ENCODE assay signal across 8 cellular contexts in genomic region chr3:50267280-50267913, GRCh38. TPM values are rescaled to one million over a fixed set of nuclear protein-coding genes. Genes with fewer than 3 reads are reported as not detected.
DNase-seq lines count a peak whose midpoint lies in the region; ATAC-seq, FAIRE-seq and TF ChIP-seq lines count a peak whose summit lies in the region.

No MANE protein-coding gene starts in this region.

- H3K36me3 Mint-ChIP-seq in activated T-cell treated with anti-CD3 and anti-CD28 coated beads, Interleukin-2, amount 50 U/mL, for 72 hours (ENCODE audit: insufficient read depth in 2 of 2), result no peaks in the 10 kb centered on the region
- H3K36me3 Mint-ChIP-seq in CD4-positive, alpha-beta T cell (ENCODE audit: low read depth), result no peaks in the 10 kb centered on the region

- intact Hi-C loops in HepG2 (cut with micrococcal nuclease; ENCODE audit: unreplicated experiment), result no loop called here
- intact Hi-C loops in stomach (cut with DNase I; ENCODE audit: low total_unique reads), result no loop called here
- intact Hi-C loops in CD4-positive, alpha-beta T cell (cut with DNase I, micrococcal nuclease), result no loop called here

- peak overlapping the region; percentile 94 for H3K9ac ChIP-seq in HepG2 (ENCODE audit: insufficient read depth, low read depth, low read length)

- TF ChIP-seq POLR2A in HepG2 (IDR thresholded peaks at IDR 0.05; ENCODE audit: insufficient read depth in 1 of 2, low read depth in 2 of 2, low read length in 2 of 2) (no peak), stomach (IDR thresholded peaks at IDR 0.05) (peak in 2 of 4 donors; percentile 44 to 61)

- no peaks in the 10 kb centered on the region for H3K9me3 Mint-ChIP-seq in activated T-cell treated with anti-CD3 and anti-CD28 coated beads, Interleukin-2, amount 50 U/mL, for 72 hours
- no peaks in the 10 kb centered on the region for H3K9me3 Mint-ChIP-seq in CD4-positive, alpha-beta T cell

- H3K27me3 Mint-ChIP-seq in activated T-cell treated with anti-CD3 and anti-CD28 coated beads, Interleukin-2, amount 50 U/mL, for 72 hours (ENCODE audit: low read depth), result peaks cover 24% of the 10 kb centered on the region
- peaks cover 15% of the 10 kb centered on the region for H3K27me3 Mint-ChIP-seq in CD4-positive, alpha-beta T cell

- H3K27ac ChIP-seq in caudate nucleus (ENCODE audit: low read depth, low read length), result peak overlapping the region; percentile 100
- H3K27ac ChIP-seq in HepG2 (ENCODE audit: extremely low read length, insufficient read depth, low read length), result peak overlapping the region; percentile 88
- peak overlapping the region; percentile 88 to 98 (median 95) for H3K27ac ChIP-seq in stomach
- no peak overlapping the region for H3K27ac ChIP-seq in CD4-positive, alpha-beta T cell (ENCODE audit: low read depth, low read length)

- H4K20me1 ChIP-seq in HepG2 (ENCODE audit: insufficient read depth, low read length), result no peaks in the 10 kb centered on the region

- DNase-seq in HEK293T (ENCODE audit: extremely low spot score) (peak; percentile 55), caudate nucleus (lab: John Stamatoyannopoulos, UW) (peak in 54 of 61 donors; percentile 18 to 77 (median 53)), HepG2 (ENCODE audit: low spot score) (no peak), stomach (peak; percentile 87), foreskin melanocyte (no peak)
- no peak for DNase-seq in activated T-cell treated with anti-CD3 and anti-CD28 coated beads, Interleukin-2, amount 50 U/mL, for 72 hours
- DNase-seq in CD4-positive, alpha-beta T cell, result no peak

- H3K36me3 ChIP-seq in HepG2 (replicated peaks in 1 of 2; ENCODE audit: control insufficient read depth in 1 of 2, insufficient read depth in 2 of 2, low read length in 2 of 2) (no peaks in the 10 kb centered on the region; a peak in 2 of 5 replicates), stomach (peaks cover 0 to 3% (median 0%) of the 10 kb centered on the region in 4 donors)

- no peaks in the 10 kb centered on the region; a peak in 1 of 5 replicates for H3K27me3 ChIP-seq in HepG2 (ENCODE audit: control insufficient read depth in 1 of 2, insufficient read depth in 2 of 2, low read length in 2 of 2)
- peaks cover 0 to 6% (median 0%) of the 10 kb centered on the region in 3 donors for H3K27me3 ChIP-seq in stomach
- no peaks in the 10 kb centered on the region for H3K27me3 ChIP-seq in CD4-positive, alpha-beta T cell (ENCODE audit: control insufficient read depth, insufficient read depth, low read length)

- in situ Hi-C loops in HepG2 (cut with HindIII; ENCODE audit: extremely low pct_ligation_motif_present, low pct_unique_long_range_greater_than_20kb), result no loop called here

- no peak overlapping the region for H3K27ac Mint-ChIP-seq in activated T-cell treated with anti-CD3 and anti-CD28 coated beads, Interleukin-2, amount 50 U/mL, for 72 hours
- H3K27ac Mint-ChIP-seq in CD4-positive, alpha-beta T cell, result no peak overlapping the region

- ATAC-seq in HepG2 (no peak), GM18858 (IDR thresholded peaks at IDR 0.05; ENCODE audit: unreplicated experiment) (no peak)
- no peak for ATAC-seq in activated T-cell treated with anti-CD3 and anti-CD28 coated beads, Interleukin-2, amount 50 U/mL, for 72 hours (replicated peaks in 1 of 2)
- ATAC-seq in CD4-positive, alpha-beta T cell (ENCODE audit: poor library complexity), result no peak

- no peak overlapping the region for H2AFZ ChIP-seq in HepG2 (ENCODE audit: low read length)

- peaks cover 8% of the 10 kb centered on the region for H3K4me1 Mint-ChIP-seq in activated T-cell treated with anti-CD3 and anti-CD28 coated beads, Interleukin-2, amount 50 U/mL, for 72 hours (ENCODE audit: low read depth)
- peaks cover 4% of the 10 kb centered on the region for H3K4me1 Mint-ChIP-seq in CD4-positive, alpha-beta T cell (ENCODE audit: low read depth)

- POLR2A ChIA-PET in HEK293T (lab: Yijun Ruan, JAX) (interaction anchor here (0.6 to 2.6 kb wide), 8 partner anchors 30 to 338 kb away, joined by 3 to 12 read pairs (median 4); partner anchors contain the start of genes GNAI2, MON1A and SLC38A3), HepG2 (lab: Yijun Ruan, JAX) (interaction anchor here (1.1 to 2.7 kb wide), 6 partner anchors 25 to 72 kb away, joined by 3 to 12 read pairs (median 7); partner anchors contain the start of genes IFRD2 and SLC38A3)
- POLR2A ChIA-PET in CD4-positive, alpha-beta T cell (lab: Charles Lee), result no interaction called here

- FAIRE-seq in HepG2 (lab: Jason Lieb, UNC), result no peak

- WGBS in HepG2 (ENCODE audit: low lambda C conversion rate), result 28% methylated on average over 7 of the region's 22 CpGs
- 6 to 14% (median 9%) methylated on average over 6 to 22 of the region's 22 CpGs for WGBS in stomach, 5 donors

- TF ChIP-seq CTCF in HepG2 (CRISPR knock-in tag; IDR thresholded peaks at IDR 0.05) (no peak), stomach (IDR thresholded peaks at IDR 0.05) (no peak)
- TF ChIP-seq CTCF in CD4-positive, alpha-beta T cell (IDR thresholded peaks at IDR 0.05), result no peak

- CTCF ChIA-PET in HEK293T (lab: Yijun Ruan, JAX) (interaction anchor here (0.6 to 1.6 kb wide), 7 partner anchors 8 to 73 kb away, joined by 3 to 5 read pairs (median 3); no protein-coding TSS in a partner anchor), HepG2 (lab: Yijun Ruan, JAX; ENCODE audit: low intra/inter-chr PET ratio, low total read pairs) (no interaction called here)
- CTCF ChIA-PET in CD4-positive, alpha-beta T cell (lab: Charles Lee), result interaction anchor here (1.4 kb wide), 1 partner anchor 31 kb away, joined by 4 read pairs; the partner anchor contains the start of genes HYAL3 and NAA80

- peaks cover 88% of the 10 kb centered on the region for H3K4me1 ChIP-seq in HepG2 (ENCODE audit: insufficient read depth, low read length)
- H3K4me1 ChIP-seq in stomach, result peaks cover 62 to 98% (median 79%) of the 10 kb centered on the region in 4 donors

- H3K4me3 ChIP-seq in HepG2 (replicated peaks in 1 of 3; ENCODE audit: insufficient read depth in 1 of 3, low read depth in 2 of 3, low read length in 3 of 3) (peak overlapping the region; percentile 9 to 83 (median 44); a peak in 5 of 6 replicates), stomach (peak overlapping the region; percentile 34 to 52 (median 45))

- H3K4me3 Mint-ChIP-seq in activated T-cell treated with anti-CD3 and anti-CD28 coated beads, Interleukin-2, amount 50 U/mL, for 72 hours, result no peak overlapping the region
- no peak overlapping the region for H3K4me3 Mint-ChIP-seq in CD4-positive, alpha-beta T cell

- H3K9me3 ChIP-seq in HepG2 (ENCODE audit: low read length), result no peaks in the 10 kb centered on the region
- H3K9me3 ChIP-seq in stomach, result no peaks in the 10 kb centered on the region
- no peaks in the 10 kb centered on the region for H3K9me3 ChIP-seq in CD4-positive, alpha-beta T cell (ENCODE audit: control insufficient read depth, low read length)

- TF ChIP-seq EP300 in HepG2 (IDR thresholded peaks at IDR 0.05; ENCODE audit: low read depth in 2 of 2, low read length in 2 of 2) (no peak), HepG2 (CRISPR knock-in tag; IDR thresholded peaks at IDR 0.05; ENCODE audit: borderline replicate concordance) (no peak), stomach (IDR thresholded peaks at IDR 0.05) (no peak)

- H3K79me2 ChIP-seq in HepG2 (ENCODE audit: insufficient read depth, low read length), result peaks cover 37% of the 10 kb centered on the region

- peak overlapping the region; percentile 98 for H3K4me2 ChIP-seq in HepG2 (ENCODE audit: low read depth, low read length)

- TF ChIP-seq RAD21 in HepG2 (CRISPR knock-in tag; IDR thresholded peaks at IDR 0.05), result no peak

- BruUV-seq in HepG2 (replicated peaks; lab: Mats Ljungman, UMichigan), result no TSS peak

RNA-seq across cellular contexts. Expression of gene SEMA3B, which starts 1.6 kb away (rescaled TPM):
- total RNA-seq in HepG2 (2016; rRNA removed; fragmentation: Illumina TruSeq; extraction: Trizol) (25.6 and 93.2 TPM in 2 replicates), stomach (100 to 1,000 TPM in 4 of 5 donors, 10 to 100 TPM in 1; 53.6 to 310 (median 129) TPM)
- 12.3 and 13.3 TPM in 2 replicates for total RNA-seq in HepG2 (2016; cell fraction: cytosol; rRNA removed; fragmentation: Illumina TruSeq; extraction: Trizol; ENCODE audit: low read depth)
- 23.5 and 94.1 TPM in 2 replicates for total RNA-seq in HepG2 (2016; cell fraction: insoluble cytoplasmic fraction; rRNA removed; fragmentation: Illumina TruSeq; extraction: Trizol)
- 18.0 and 19.0 TPM in 2 replicates for total RNA-seq in HepG2 (2016; cell fraction: membrane; rRNA removed; fragmentation: Illumina TruSeq; extraction: Trizol)
- total RNA-seq in HepG2 (2016; cell fraction: nucleus; rRNA removed; fragmentation: Illumina TruSeq; extraction: Trizol), result 106 and 120 TPM in 2 replicates
- polyA plus RNA-seq in HepG2 (2011; rRNA removed) (158 and 173 TPM in 2 replicates), stomach (10 to 100 TPM; 40.1 to 79.9 (median 42.0) TPM)
- 99.8 and 199 TPM in 2 replicates for polyA plus RNA-seq in HepG2 (2011; cell fraction: cytosol; rRNA removed)
- polyA plus RNA-seq in HepG2 (2011; cell fraction: nucleus; rRNA removed), result 824 and 1,487 TPM in 2 replicates
- 48.8 and 75.5 TPM in 2 replicates for polyA plus RNA-seq in HepG2 (2012)
- polyA plus RNA-seq in HepG2 (2016; cell fraction: cytosol; fragmentation: Illumina TruSeq; extraction: Trizol; ENCODE audit: low read depth), result 10.5 and 10.8 TPM in 2 replicates
- polyA plus RNA-seq in HepG2 (2016; cell fraction: insoluble cytoplasmic fraction; fragmentation: Illumina TruSeq; extraction: Trizol; ENCODE audit: low read depth), result 26.4 and 37.1 TPM in 2 replicates
- 15.3 and 17.6 TPM in 2 replicates for polyA plus RNA-seq in HepG2 (2016; cell fraction: membrane; fragmentation: Illumina TruSeq; extraction: Trizol; ENCODE audit: low read depth)
- polyA plus RNA-seq in HepG2 (2016; cell fraction: nucleus; fragmentation: Illumina TruSeq; extraction: Trizol; ENCODE audit: insufficient read depth, low read depth), result 390 and 409 TPM in 2 replicates
- polyA minus RNA-seq in HepG2 (2011; rRNA and poly(A)+ RNA removed; ENCODE audit: low replicate concordance), result 84.6 and 160 TPM in 2 replicates
- polyA minus RNA-seq in HepG2 (2011; cell fraction: cytosol; rRNA and poly(A)+ RNA removed), result 55.4 and 70.0 TPM in 2 replicates
- 81.1 and 108 TPM in 2 replicates for polyA minus RNA-seq in HepG2 (2011; cell fraction: nucleus; rRNA and poly(A)+ RNA removed)
- total RNA-seq in activated T-cell treated with anti-CD3 and anti-CD28 coated beads, Interleukin-2, amount 50 U/mL, for 72 hours, result 1 to 10 TPM; 1.9 to 3.3 TPM
- total RNA-seq in CD4-positive, alpha-beta T cell, result 1 to 10 TPM; 1.9 to 2.0 TPM

RNA-seq across cellular contexts. Expression of gene LSMEM2, which starts 11.5 kb away (rescaled TPM):
- total RNA-seq in HepG2 (2016; rRNA removed; fragmentation: Illumina TruSeq; extraction: Trizol) (0.07 TPM in 1 of 2 replicates, not detected in the other), stomach (not detected)
- total RNA-seq in HepG2 (2016; cell fraction: cytosol; rRNA removed; fragmentation: Illumina TruSeq; extraction: Trizol; ENCODE audit: low read depth), result not detected in 2 replicates
- total RNA-seq in HepG2 (2016; cell fraction: insoluble cytoplasmic fraction; rRNA removed; fragmentation: Illumina TruSeq; extraction: Trizol), result 0.06 TPM in 1 of 2 replicates, not detected in the other
- not detected in 2 replicates for total RNA-seq in HepG2 (2016; cell fraction: membrane; rRNA removed; fragmentation: Illumina TruSeq; extraction: Trizol)
- 0.25 TPM in 1 of 2 replicates, not detected in the other for total RNA-seq in HepG2 (2016; cell fraction: nucleus; rRNA removed; fragmentation: Illumina TruSeq; extraction: Trizol)
- polyA plus RNA-seq in HepG2 (2011; rRNA removed) (0.41 and 0.44 TPM in 2 replicates), stomach (under 1 TPM in 2 of 3 donors, not detected in 1; 0.31 to 0.58 TPM)
- 0.08 and 0.15 TPM in 2 replicates for polyA plus RNA-seq in HepG2 (2011; cell fraction: cytosol; rRNA removed)
- 1.3 and 2.1 TPM in 2 replicates for polyA plus RNA-seq in HepG2 (2011; cell fraction: nucleus; rRNA removed)
- 0.17 and 0.37 TPM in 2 replicates for polyA plus RNA-seq in HepG2 (2012)
- polyA plus RNA-seq in HepG2 (2016; cell fraction: cytosol; fragmentation: Illumina TruSeq; extraction: Trizol; ENCODE audit: low read depth), result not detected in 2 replicates
- polyA plus RNA-seq in HepG2 (2016; cell fraction: insoluble cytoplasmic fraction; fragmentation: Illumina TruSeq; extraction: Trizol; ENCODE audit: low read depth), result not detected in 2 replicates
- polyA plus RNA-seq in HepG2 (2016; cell fraction: membrane; fragmentation: Illumina TruSeq; extraction: Trizol; ENCODE audit: low read depth), result not detected in 2 replicates
- polyA plus RNA-seq in HepG2 (2016; cell fraction: nucleus; fragmentation: Illumina TruSeq; extraction: Trizol; ENCODE audit: insufficient read depth, low read depth), result 0.42 TPM in 1 of 2 replicates, not detected in the other
- 0.09 and 0.34 TPM in 2 replicates for polyA minus RNA-seq in HepG2 (2011; rRNA and poly(A)+ RNA removed; ENCODE audit: low replicate concordance)
- not detected in 2 replicates for polyA minus RNA-seq in HepG2 (2011; cell fraction: cytosol; rRNA and poly(A)+ RNA removed)
- 0.90 TPM in 1 of 2 replicates, not detected in the other for polyA minus RNA-seq in HepG2 (2011; cell fraction: nucleus; rRNA and poly(A)+ RNA removed)
- under 1 TPM in 1 of 2 donors, not detected in 1; 0.26 TPM for total RNA-seq in activated T-cell treated with anti-CD3 and anti-CD28 coated beads, Interleukin-2, amount 50 U/mL, for 72 hours
- under 1 TPM in 1 of 2 experiments, not detected in 1; 0.22 TPM for total RNA-seq in CD4-positive, alpha-beta T cell

RNA-seq across cellular contexts. Expression of gene IFRD2, which starts 24.8 kb away (rescaled TPM):
- 81.4 and 96.1 TPM in 2 replicates for total RNA-seq in HepG2 (2016; rRNA removed; fragmentation: Illumina TruSeq; extraction: Trizol)
- 66.4 and 85.9 TPM in 2 replicates for total RNA-seq in HepG2 (2016; cell fraction: cytosol; rRNA removed; fragmentation: Illumina TruSeq; extraction: Trizol; ENCODE audit: low read depth)
- 79.0 and 101 TPM in 2 replicates for total RNA-seq in HepG2 (2016; cell fraction: insoluble cytoplasmic fraction; rRNA removed; fragmentation: Illumina TruSeq; extraction: Trizol)
- 126 and 147 TPM in 2 replicates for total RNA-seq in HepG2 (2016; cell fraction: membrane; rRNA removed; fragmentation: Illumina TruSeq; extraction: Trizol)
- 83.9 and 92.3 TPM in 2 replicates for total RNA-seq in HepG2 (2016; cell fraction: nucleus; rRNA removed; fragmentation: Illumina TruSeq; extraction: Trizol)
- 32.8 and 43.1 TPM in 2 replicates for polyA plus RNA-seq in HepG2 (2011; rRNA removed)
- polyA plus RNA-seq in HepG2 (2011; cell fraction: cytosol; rRNA removed), result 29.8 and 39.8 TPM in 2 replicates
- 174 and 179 TPM in 2 replicates for polyA plus RNA-seq in HepG2 (2011; cell fraction: nucleus; rRNA removed)
- polyA plus RNA-seq in HepG2 (2012), result 38.5 and 48.9 TPM in 2 replicates
- polyA plus RNA-seq in HepG2 (2016; cell fraction: cytosol; fragmentation: Illumina TruSeq; extraction: Trizol; ENCODE audit: low read depth), result 54.5 and 72.4 TPM in 2 replicates
- polyA plus RNA-seq in HepG2 (2016; cell fraction: insoluble cytoplasmic fraction; fragmentation: Illumina TruSeq; extraction: Trizol; ENCODE audit: low read depth), result 62.4 and 77.5 TPM in 2 replicates
- 89.6 and 91.5 TPM in 2 replicates for polyA plus RNA-seq in HepG2 (2016; cell fraction: membrane; fragmentation: Illumina TruSeq; extraction: Trizol; ENCODE audit: low read depth)
- 124 and 130 TPM in 2 replicates for polyA plus RNA-seq in HepG2 (2016; cell fraction: nucleus; fragmentation: Illumina TruSeq; extraction: Trizol; ENCODE audit: insufficient read depth, low read depth)
- 61.7 and 107 TPM in 2 replicates for polyA minus RNA-seq in HepG2 (2011; rRNA and poly(A)+ RNA removed; ENCODE audit: low replicate concordance)
- polyA minus RNA-seq in HepG2 (2011; cell fraction: cytosol; rRNA and poly(A)+ RNA removed), result 15.9 and 21.4 TPM in 2 replicates
- 46.6 and 52.5 TPM in 2 replicates for polyA minus RNA-seq in HepG2 (2011; cell fraction: nucleus; rRNA and poly(A)+ RNA removed)
- total RNA-seq in stomach, result 100 to 1,000 TPM in 3 of 5 donors, 10 to 100 TPM in 2; 69.9 to 254 (median 193) TPM
- polyA plus RNA-seq in stomach, result 100 to 1,000 TPM in 2 of 3 donors, 10 to 100 TPM in 1; 98.1 to 118 (median 108) TPM
- total RNA-seq in activated T-cell treated with anti-CD3 and anti-CD28 coated beads, Interleukin-2, amount 50 U/mL, for 72 hours, result 10 to 100 TPM; 56.3 to 62.1 TPM
- total RNA-seq in CD4-positive, alpha-beta T cell, result 10 to 100 TPM; 30.0 to 30.4 TPM

RNA-seq across cellular contexts. Expression of gene GNAI2, which starts 31.4 kb away (rescaled TPM):
- total RNA-seq in HepG2 (2016; rRNA removed; fragmentation: Illumina TruSeq; extraction: Trizol) (34.5 and 51.1 TPM in 2 replicates), stomach (100 to 1,000 TPM in 2 of 5 donors, 10 to 100 TPM in 3; 73.7 to 211 (median 98.5) TPM)
- total RNA-seq in HepG2 (2016; cell fraction: cytosol; rRNA removed; fragmentation: Illumina TruSeq; extraction: Trizol; ENCODE audit: low read depth), result 26.6 and 32.1 TPM in 2 replicates
- 33.4 and 51.3 TPM in 2 replicates for total RNA-seq in HepG2 (2016; cell fraction: insoluble cytoplasmic fraction; rRNA removed; fragmentation: Illumina TruSeq; extraction: Trizol)
- 43.7 and 48.0 TPM in 2 replicates for total RNA-seq in HepG2 (2016; cell fraction: membrane; rRNA removed; fragmentation: Illumina TruSeq; extraction: Trizol)
- total RNA-seq in HepG2 (2016; cell fraction: nucleus; rRNA removed; fragmentation: Illumina TruSeq; extraction: Trizol), result 26.6 and 32.5 TPM in 2 replicates
- polyA plus RNA-seq in HepG2 (2011; rRNA removed) (66.1 and 66.2 TPM in 2 replicates), stomach (10 to 100 TPM; 61.1 to 73.5 (median 68.3) TPM)
- polyA plus RNA-seq in HepG2 (2011; cell fraction: cytosol; rRNA removed), result 64.5 and 77.2 TPM in 2 replicates
- polyA plus RNA-seq in HepG2 (2011; cell fraction: nucleus; rRNA removed), result 39.4 and 42.6 TPM in 2 replicates
- 25.4 and 25.9 TPM in 2 replicates for polyA plus RNA-seq in HepG2 (2012)
- polyA plus RNA-seq in HepG2 (2016; cell fraction: cytosol; fragmentation: Illumina TruSeq; extraction: Trizol; ENCODE audit: low read depth), result 37.3 and 42.8 TPM in 2 replicates
- 57.1 and 66.6 TPM in 2 replicates for polyA plus RNA-seq in HepG2 (2016; cell fraction: insoluble cytoplasmic fraction; fragmentation: Illumina TruSeq; extraction: Trizol; ENCODE audit: low read depth)
- 69.3 and 71.1 TPM in 2 replicates for polyA plus RNA-seq in HepG2 (2016; cell fraction: membrane; fragmentation: Illumina TruSeq; extraction: Trizol; ENCODE audit: low read depth)
- polyA plus RNA-seq in HepG2 (2016; cell fraction: nucleus; fragmentation: Illumina TruSeq; extraction: Trizol; ENCODE audit: insufficient read depth, low read depth), result 73.5 and 75.3 TPM in 2 replicates
- 111 and 236 TPM in 2 replicates for polyA minus RNA-seq in HepG2 (2011; rRNA and poly(A)+ RNA removed; ENCODE audit: low replicate concordance)
- polyA minus RNA-seq in HepG2 (2011; cell fraction: cytosol; rRNA and poly(A)+ RNA removed), result 26.0 and 26.4 TPM in 2 replicates
- polyA minus RNA-seq in HepG2 (2011; cell fraction: nucleus; rRNA and poly(A)+ RNA removed), result 16.4 and 20.0 TPM in 2 replicates
- total RNA-seq in activated T-cell treated with anti-CD3 and anti-CD28 coated beads, Interleukin-2, amount 50 U/mL, for 72 hours, result 100 to 1,000 TPM; 263 to 272 TPM
- total RNA-seq in CD4-positive, alpha-beta T cell, result 100 to 1,000 TPM; 204 to 217 TPM

RNA-seq across cellular contexts. Expression of gene HYAL3, which starts 31.8 kb away (rescaled TPM):
- total RNA-seq in HepG2 (2016; rRNA removed; fragmentation: Illumina TruSeq; extraction: Trizol) (5.5 and 5.9 TPM in 2 replicates), stomach (1 to 10 TPM in 3 of 5 donors, not detected in 2; 1.3 to 3.9 (median 1.3) TPM)
- 3.1 and 4.0 TPM in 2 replicates for total RNA-seq in HepG2 (2016; cell fraction: cytosol; rRNA removed; fragmentation: Illumina TruSeq; extraction: Trizol; ENCODE audit: low read depth)
- total RNA-seq in HepG2 (2016; cell fraction: insoluble cytoplasmic fraction; rRNA removed; fragmentation: Illumina TruSeq; extraction: Trizol), result 4.8 and 6.5 TPM in 2 replicates
- 4.7 and 5.3 TPM in 2 replicates for total RNA-seq in HepG2 (2016; cell fraction: membrane; rRNA removed; fragmentation: Illumina TruSeq; extraction: Trizol)
- total RNA-seq in HepG2 (2016; cell fraction: nucleus; rRNA removed; fragmentation: Illumina TruSeq; extraction: Trizol), result 4.6 and 5.5 TPM in 2 replicates
- polyA plus RNA-seq in HepG2 (2011; rRNA removed) (10.4 and 12.9 TPM in 2 replicates), stomach (1 to 10 TPM; 5.0 to 7.9 (median 7.7) TPM)
- 10.7 and 17.4 TPM in 2 replicates for polyA plus RNA-seq in HepG2 (2011; cell fraction: cytosol; rRNA removed)
- polyA plus RNA-seq in HepG2 (2011; cell fraction: nucleus; rRNA removed), result 24.5 and 24.6 TPM in 2 replicates
- polyA plus RNA-seq in HepG2 (2012), result 2.2 and 2.5 TPM in 2 replicates
- 2.8 and 4.1 TPM in 2 replicates for polyA plus RNA-seq in HepG2 (2016; cell fraction: cytosol; fragmentation: Illumina TruSeq; extraction: Trizol; ENCODE audit: low read depth)
- 6.1 and 9.3 TPM in 2 replicates for polyA plus RNA-seq in HepG2 (2016; cell fraction: insoluble cytoplasmic fraction; fragmentation: Illumina TruSeq; extraction: Trizol; ENCODE audit: low read depth)
- 6.6 and 7.3 TPM in 2 replicates for polyA plus RNA-seq in HepG2 (2016; cell fraction: membrane; fragmentation: Illumina TruSeq; extraction: Trizol; ENCODE audit: low read depth)
- polyA plus RNA-seq in HepG2 (2016; cell fraction: nucleus; fragmentation: Illumina TruSeq; extraction: Trizol; ENCODE audit: insufficient read depth, low read depth), result 9.7 and 11.4 TPM in 2 replicates
- polyA minus RNA-seq in HepG2 (2011; rRNA and poly(A)+ RNA removed; ENCODE audit: low replicate concordance), result 24.0 and 60.6 TPM in 2 replicates
- polyA minus RNA-seq in HepG2 (2011; cell fraction: cytosol; rRNA and poly(A)+ RNA removed), result 5.2 and 5.5 TPM in 2 replicates
- 5.8 and 7.0 TPM in 2 replicates for polyA minus RNA-seq in HepG2 (2011; cell fraction: nucleus; rRNA and poly(A)+ RNA removed)
- 1 to 10 TPM; 6.7 to 7.1 TPM for total RNA-seq in activated T-cell treated with anti-CD3 and anti-CD28 coated beads, Interleukin-2, amount 50 U/mL, for 72 hours
- total RNA-seq in CD4-positive, alpha-beta T cell, result 1 to 10 TPM; 3.0 to 3.2 TPM

Comparison
In these comparisons a context has a peak if more than half of its experiments do, and no peak if none do; other contexts are left out.
1. DNase-seq: peak in HEK293T (single experiment), caudate nucleus (54 of 61) and stomach (single experiment); none in HepG2 (single experiment), activated T-cell treated with anti-CD3 and anti-CD28 coated beads, Interleukin-2, amount 50 U/mL, for 72 hours (0 of 2), CD4-positive, alpha-beta T cell (0 of 10) and foreskin melanocyte (single experiment).